Comparison of ENCODE assay signal across 1 cellular context in the genomic region with DNA sequence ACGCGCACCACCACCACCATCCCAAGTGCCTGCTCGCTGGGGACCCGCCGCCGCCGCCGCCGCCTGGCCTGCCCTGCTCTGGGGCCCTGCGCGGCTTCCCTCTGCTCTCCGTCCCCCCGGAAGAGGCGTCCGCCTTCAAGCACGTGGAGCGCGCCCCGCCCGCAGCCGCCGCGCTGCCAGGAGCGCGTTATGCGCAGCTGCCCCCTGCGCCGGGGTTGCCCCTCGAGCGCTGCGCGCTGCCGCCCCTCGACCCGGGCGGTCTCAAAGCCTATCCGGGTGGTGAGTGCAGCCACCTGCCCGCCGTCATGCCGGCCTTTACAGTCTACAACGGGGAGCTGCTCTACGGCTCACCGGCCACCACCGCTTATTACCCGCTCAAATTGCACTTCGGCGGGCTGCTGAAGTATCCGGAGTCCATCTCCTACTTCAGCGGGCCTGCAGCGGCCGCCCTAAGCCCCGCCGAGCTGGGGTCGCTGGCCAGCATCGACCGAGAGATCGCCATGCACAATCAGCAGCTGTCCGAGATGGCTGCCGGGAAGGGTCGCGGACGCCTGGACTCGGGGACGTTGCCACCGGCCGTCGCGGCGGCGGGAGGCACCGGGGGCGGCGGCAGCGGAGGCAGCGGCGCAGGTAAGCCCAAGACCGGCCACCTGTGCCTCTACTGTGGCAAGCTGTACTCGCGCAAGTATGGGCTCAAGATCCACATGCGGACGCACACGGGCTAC.
TF ChIP-seq lines count a peak whose summit lies in the region.

No MANE protein-coding gene starts in this region.

TF ChIP-seq in liver, 16 proteins besides CTCF, POLR2A, EP300 and RAD21 (continued from another document):
- TF ChIP-seq REST (IDR thresholded peaks at IDR 0.05) (no peak), YY1 (IDR thresholded peaks at IDR 0.05) (no peak), TAF1 (conservative IDR thresholded peaks at IDR 0.05) (no peak), RXRA (IDR thresholded peaks at IDR 0.05) (no peak), JUND (IDR thresholded peaks at IDR 0.05) (no peak), NR2F2 (IDR thresholded peaks at IDR 0.05) (no peak), ZBTB33 (IDR thresholded peaks at IDR 0.05) (no peak)
